In the genomic region with DNA sequence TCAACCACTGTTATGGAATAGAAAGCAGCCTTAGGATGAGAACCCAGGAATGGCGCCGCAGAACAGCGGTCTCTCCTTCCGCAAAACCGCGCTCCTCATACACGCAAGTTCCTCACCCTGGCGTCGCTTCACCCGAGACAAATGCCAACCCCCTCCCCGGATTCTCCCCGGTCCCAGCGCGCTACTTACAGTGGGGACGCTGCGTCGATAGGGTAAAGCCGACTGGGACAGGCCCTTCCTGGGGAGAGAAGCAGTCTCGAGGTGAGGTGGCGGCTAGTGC, we compare ENCODE assay signal across 8 cellular contexts. TPM values are rescaled to one million over a fixed set of nuclear protein-coding genes. Genes with fewer than 3 reads are reported as not detected.
A peak's percentile ranks its signal among the peaks of the same experiment; 100 is the strongest.
DNase-seq lines count a peak whose midpoint lies in the region; ATAC-seq lines count a peak whose summit lies in the region.

No MANE protein-coding gene starts in this region.

- H3K9me3 Mint-ChIP-seq in activated naive CD8-positive, alpha-beta T cell treated with anti-CD3 and anti-CD28 coated beads, Interleukin-2, amount 50 U/mL, for 24 hours = no peaks in the 10 kb centered on the region
- no peaks in the 10 kb centered on the region for H3K9me3 Mint-ChIP-seq in stimulated activated naive B cell treated with anti-CD40 and anti-IgM and Interleukin-4, amounts not matched to agents 10 μg/mL and 1 μg/mL and 100 μg/mL, for 72 hours

- DNase-seq in Right ventricle myocardium inferior (ENCODE audit: missing footprints) (no peak), cardiac septum (ENCODE audit: low spot score) (no peak), NCI-H2196 (lab: John Stamatoyannopoulos, UW; ENCODE audit: unreplicated experiment) (no peak), DMS153 (lab: John Stamatoyannopoulos, UW) (no peak)
- no peak for DNase-seq in activated naive CD8-positive, alpha-beta T cell treated with anti-CD3 and anti-CD28 coated beads, Interleukin-2, amount 50 U/mL, for 24 hours
- no peak for DNase-seq in stimulated activated naive B cell treated with anti-CD40 and anti-IgM and Interleukin-4, amounts not matched to agents 10 μg/mL and 1 μg/mL and 100 μg/mL, for 72 hours

- H3K27ac Mint-ChIP-seq in activated naive CD8-positive, alpha-beta T cell treated with anti-CD3 and anti-CD28 coated beads, Interleukin-2, amount 50 U/mL, for 24 hours = peak overlapping the region; percentile 92
- peak overlapping the region; percentile 100 for H3K27ac Mint-ChIP-seq in stimulated activated naive B cell treated with anti-CD40 and anti-IgM and Interleukin-4, amounts not matched to agents 10 μg/mL and 1 μg/mL and 100 μg/mL, for 72 hours

- peaks cover 59% of the 10 kb centered on the region for H3K36me3 Mint-ChIP-seq in activated naive CD8-positive, alpha-beta T cell treated with anti-CD3 and anti-CD28 coated beads, Interleukin-2, amount 50 U/mL, for 24 hours (ENCODE audit: low read depth)
- peaks cover 42 to 60% of the 10 kb centered on the region in 2 donors for H3K36me3 Mint-ChIP-seq in stimulated activated naive B cell treated with anti-CD40 and anti-IgM and Interleukin-4, amounts not matched to agents 10 μg/mL and 1 μg/mL and 100 μg/mL, for 72 hours

- peak overlapping the region; percentile 93 for H3K4me3 Mint-ChIP-seq in activated naive CD8-positive, alpha-beta T cell treated with anti-CD3 and anti-CD28 coated beads, Interleukin-2, amount 50 U/mL, for 24 hours
- H3K4me3 Mint-ChIP-seq in stimulated activated naive B cell treated with anti-CD40 and anti-IgM and Interleukin-4, amounts not matched to agents 10 μg/mL and 1 μg/mL and 100 μg/mL, for 72 hours = peak overlapping the region; percentile 96 to 100

- intact Hi-C loops in Right ventricle myocardium inferior (cut with DNase I) = loop anchor here (5.0 kb wide), 2 partner anchors 130 to 200 kb away; partner anchors contain the start of genes NUCB2 and PIK3C2A
- intact Hi-C loops in cardiac septum (cut with DNase I) = loop anchor here (5.0 kb wide), 2 partner anchors 130 to 200 kb away; partner anchors contain the start of genes NUCB2 and PIK3C2A

- H3K4me1 Mint-ChIP-seq in activated naive CD8-positive, alpha-beta T cell treated with anti-CD3 and anti-CD28 coated beads, Interleukin-2, amount 50 U/mL, for 24 hours = peaks cover 40% of the 10 kb centered on the region
- peaks cover 21 to 47% of the 10 kb centered on the region in 2 donors for H3K4me1 Mint-ChIP-seq in stimulated activated naive B cell treated with anti-CD40 and anti-IgM and Interleukin-4, amounts not matched to agents 10 μg/mL and 1 μg/mL and 100 μg/mL, for 72 hours

- ATAC-seq in Right ventricle myocardium inferior = peak; percentile 36
- peak; percentile 14 for ATAC-seq in HG03196 (IDR thresholded peaks at IDR 0.05; ENCODE audit: unreplicated experiment)
- ATAC-seq in activated naive CD8-positive, alpha-beta T cell treated with anti-CD3 and anti-CD28 coated beads, Interleukin-2, amount 50 U/mL, for 24 hours = peak; percentile 4
- peak; percentile 21 to 25 for ATAC-seq in stimulated activated naive B cell treated with anti-CD40 and anti-IgM and Interleukin-4, amounts not matched to agents 10 μg/mL and 1 μg/mL and 100 μg/mL, for 72 hours (replicated peaks)

- peak overlapping the region; percentile 99 for H3K4me3 ChIP-seq in iPS-11a (ENCODE audit: low read depth, low read length)

- H3K27me3 Mint-ChIP-seq in activated naive CD8-positive, alpha-beta T cell treated with anti-CD3 and anti-CD28 coated beads, Interleukin-2, amount 50 U/mL, for 24 hours = no peaks in the 10 kb centered on the region
- no peaks in the 10 kb centered on the region for H3K27me3 Mint-ChIP-seq in stimulated activated naive B cell treated with anti-CD40 and anti-IgM and Interleukin-4, amounts not matched to agents 10 μg/mL and 1 μg/mL and 100 μg/mL, for 72 hours

RNA-seq across cellular contexts. Expression of gene RPS13, which starts 0.3 kb away (rescaled TPM):
- total RNA-seq in Right ventricle myocardium inferior = 811 TPM
- total RNA-seq in cardiac septum = 522 TPM
